In the genomic region with DNA sequence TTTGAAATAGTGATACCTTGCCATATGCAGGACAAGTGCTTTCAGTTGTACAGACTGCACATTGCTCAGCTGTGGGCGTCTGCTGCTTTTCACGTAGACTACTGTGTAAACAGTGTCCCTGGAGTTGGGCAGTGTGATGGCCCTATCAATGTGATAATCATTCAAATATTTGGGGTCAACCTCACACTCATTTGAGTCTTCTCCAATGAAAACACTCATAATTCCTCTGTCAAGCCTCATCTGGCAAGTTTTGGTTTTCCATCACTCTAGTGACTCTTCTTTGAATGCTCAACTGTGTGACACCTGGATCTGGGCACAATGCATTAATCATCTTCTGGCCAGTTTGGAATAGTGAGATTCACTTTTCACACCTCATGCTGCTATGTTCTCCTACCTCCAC, we compare ENCODE assay signal across 14 cellular contexts.
DNase-seq lines count a peak whose midpoint lies in the region; ATAC-seq and TF ChIP-seq lines count a peak whose summit lies in the region.
"Had no signal": no experiment of that assay in that cellular context is flagged by ENCODE, and none has a peak within 500 bp of the region (broad histone marks: within the 10 kb centered on the region; RNA-seq: fewer than 3 reads in every experiment).

No MANE protein-coding gene starts in this region.

- DNase-seq in Daoy (ENCODE audit: low read depth) (peak; percentile 86), NCI-H2171 (lab: John Stamatoyannopoulos, UW) (peak; percentile 53), brain microvascular endothelial cell (peak; percentile 87), mesenchymal stem cell (no peak), erythroblast (lab: John Stamatoyannopoulos, UW) (no peak), COLO829 (ENCODE audit: low spot score) (no peak), islet precursor cell (no peak)
- DNase-seq: activated CD4-positive, alpha-beta T cell treated with anti-CD3 and anti-CD28 coated beads for 1 hour; activated T-cell treated with anti-CD3 and anti-CD28 coated beads, Interleukin-2, amount 50 U/mL, for 48 hours; C1 segment of cervical spinal cord had no signal

- in situ Hi-C loops in brain microvascular endothelial cell (cut with HindIII; ENCODE audit: low pct_ligation_motif_present, low sequenced_read_pairs): no loop called here

- H3K36me3 ChIP-seq in brain microvascular endothelial cell (replicated peaks) (no peaks in the 10 kb centered on the region), mesenchymal stem cell (ENCODE audit: control insufficient read depth in 1 of 2, insufficient read depth in 2 of 2, low read depth in 1 of 2, low read length in 2 of 2) (no peaks in the 10 kb centered on the region)
- H3K36me3 ChIP-seq: HAP-1, neural progenitor cell had no signal

- H3K4me1 ChIP-seq in mesenchymal stem cell (ENCODE audit: control insufficient read depth, insufficient read depth, low read depth, low read length): peaks cover 12% of the 10 kb centered on the region
- H3K4me1 ChIP-seq: HAP-1, neural progenitor cell had no signal

- no peak overlapping the region for H2BK12ac ChIP-seq in mesenchymal stem cell (ENCODE audit: low read length in 2 of 2)

- H3K79me1 ChIP-seq in mesenchymal stem cell (replicated peaks; ENCODE audit: low read length, poor library complexity, severe bottlenecking): peaks cover 2% of the 10 kb centered on the region

- H3K4ac ChIP-seq in mesenchymal stem cell (ENCODE audit: low read depth in 1 of 2, low read length in 2 of 2): no peak overlapping the region

- H3K4me3 ChIP-seq in brain microvascular endothelial cell (ENCODE audit: low read depth, low read length): no peak overlapping the region
- no peak overlapping the region for H3K4me3 ChIP-seq in mesenchymal stem cell (ENCODE audit: insufficient read depth in 1 of 2, low read depth in 1 of 2, low read length in 2 of 2)
- H3K4me3 ChIP-seq: body of pancreas, HAP-1, neural progenitor cell had no signal

- no peak overlapping the region for H3K23ac ChIP-seq in mesenchymal stem cell (ENCODE audit: low read length in 2 of 2)

- H3K27ac ChIP-seq in brain microvascular endothelial cell (peak overlapping the region; percentile 92), mesenchymal stem cell (ENCODE audit: low read length, poor library complexity, severe bottlenecking) (peak overlapping the region; percentile 91)
- H3K27ac ChIP-seq: neural progenitor cell had no signal

- H3K9me3 ChIP-seq in mesenchymal stem cell (ENCODE audit: control insufficient read depth, low read length): no peaks in the 10 kb centered on the region
- H3K9me3 ChIP-seq: body of pancreas, HAP-1 had no signal

- no peak overlapping the region for H3K4me2 ChIP-seq in mesenchymal stem cell (ENCODE audit: low read length, poor library complexity, severe bottlenecking)
- H3K4me2 ChIP-seq: neural progenitor cell had no signal

- peak overlapping the region; percentile 81 for H2BK5ac ChIP-seq in mesenchymal stem cell (ENCODE audit: low read depth, low read length, poor library complexity, severe bottlenecking)

- no peak overlapping the region for H3K18ac ChIP-seq in mesenchymal stem cell (ENCODE audit: low read depth in 1 of 2, low read length in 2 of 2)

- H2BK15ac ChIP-seq in mesenchymal stem cell (ENCODE audit: low read depth, poor library complexity, severe bottlenecking): no peak overlapping the region

- no peak overlapping the region for H2AFZ ChIP-seq in mesenchymal stem cell (ENCODE audit: low read depth, low read length)
- H2AFZ ChIP-seq: neural progenitor cell had no signal

- no peak overlapping the region for H4K8ac ChIP-seq in mesenchymal stem cell (ENCODE audit: low read length)

- H3K27me3 ChIP-seq in brain microvascular endothelial cell (replicated peaks) (no peaks in the 10 kb centered on the region), mesenchymal stem cell (ENCODE audit: control insufficient read depth in 1 of 2, insufficient read depth in 1 of 2, low read length in 2 of 2) (no peaks in the 10 kb centered on the region)
- H3K27me3 ChIP-seq: body of pancreas, neural progenitor cell had no signal

- WGBS in mesenchymal stem cell: 5% methylated on average over 2 of the region's 2 CpGs

- TF ChIP-seq POLR2A in erythroblast (IDR thresholded peaks at IDR 0.05; ENCODE audit: low read length): no peak

- no peak for TF ChIP-seq CTCF in brain microvascular endothelial cell (IDR thresholded peaks at IDR 0.05; ENCODE audit: low read depth, low read length, missing control alignments)

- H3K9ac ChIP-seq in mesenchymal stem cell (ENCODE audit: low read length): no peak overlapping the region
- H3K9ac ChIP-seq: neural progenitor cell had no signal

- H2AK5ac ChIP-seq in mesenchymal stem cell (ENCODE audit: low read length, severe bottlenecking): peak overlapping the region; percentile 7

- H4K91ac ChIP-seq in mesenchymal stem cell (ENCODE audit: low read length): no peak overlapping the region

- H3K14ac ChIP-seq in mesenchymal stem cell (ENCODE audit: low read length in 2 of 2): no peak overlapping the region

- no peak for ATAC-seq in HG02852 (IDR thresholded peaks at IDR 0.05; ENCODE audit: unreplicated experiment)

- H2BK120ac ChIP-seq in mesenchymal stem cell (ENCODE audit: low read depth, low read length): no peak overlapping the region

Comparison
In these comparisons a context has a peak if more than half of its experiments do, and no peak if none do; other contexts are left out.
1. DNase-seq: peak in Daoy (single experiment), NCI-H2171 (single experiment) and brain microvascular endothelial cell (single experiment); none in mesenchymal stem cell (single experiment), erythroblast (0 of 2), COLO829 (single experiment) and islet precursor cell (single experiment).